Comparison of ENCODE assay signal across 8 cellular contexts in the genomic region with DNA sequence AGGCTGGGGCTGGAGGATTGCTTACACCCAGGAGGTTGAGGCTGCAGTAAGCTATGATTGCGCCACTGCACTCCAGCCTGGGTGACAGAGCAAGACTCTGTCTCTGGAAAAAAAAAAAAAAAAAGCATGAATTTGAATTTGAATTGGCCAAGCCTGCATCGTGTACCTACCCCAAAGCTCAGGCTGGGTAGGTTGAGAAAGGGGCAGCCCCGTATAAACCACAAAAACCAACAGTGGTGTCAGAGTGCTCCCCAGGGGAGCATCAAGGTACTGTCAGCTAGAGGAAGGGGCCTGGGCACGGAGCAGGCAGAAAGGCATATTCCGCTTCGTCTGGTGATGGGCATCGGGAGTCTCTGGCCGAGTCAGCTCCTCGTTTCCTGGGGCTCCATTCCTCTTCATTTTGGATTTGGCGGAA. TPM values are rescaled to one million over a fixed set of nuclear protein-coding genes. Genes with fewer than 3 reads are reported as not detected.
DNase-seq lines count a peak whose midpoint lies in the region; ATAC-seq and TF ChIP-seq lines count a peak whose summit lies in the region.

No MANE protein-coding gene starts in this region.

- DNase-seq in G401 (ENCODE audit: low spot score), result peak; percentile 64
- peak; percentile 40 for DNase-seq in GM23338 (ENCODE audit: low spot score)
- peak; percentile 45 to 54 (median 50) for DNase-seq in immature natural killer cell
- no peak for DNase-seq in trophoblast cell
- DNase-seq in MCF 10A (ENCODE audit: unreplicated experiment), result no peak
- no peak for DNase-seq in gastrocnemius medialis
- no peak for DNase-seq in NCI-H345 treated with DMSO at 0.1 percent for 48 hours (lab: John Stamatoyannopoulos, UW; ENCODE audit: unreplicated experiment)

- intact Hi-C loops in MCF 10A (cut with micrococcal nuclease), result no loop called here
- intact Hi-C loops in gastrocnemius medialis (cut with DNase I; ENCODE audit: low total_unique reads), result no loop called here

- peaks cover 1% of the 10 kb centered on the region for H3K79me1 ChIP-seq in trophoblast cell (ENCODE audit: low read length)

- no peaks in the 10 kb centered on the region for H3K9me2 ChIP-seq in GM23338 (ENCODE audit: insufficient read depth)

- ATAC-seq in GM23338 (peak; percentile 81), gastrocnemius medialis (no peak)
- ATAC-seq in activated CD4-positive, CD25-positive, alpha-beta regulatory T cell treated with anti-CD3 and anti-CD28 coated beads, Interleukin-2, amount 50 U/mL, for 24 hours, result peak; percentile 98 to 99

- H4K8ac ChIP-seq in trophoblast cell (ENCODE audit: low read depth, low read length), result no peak overlapping the region

- no TSS peak for BruUV-seq in MCF 10A (replicated peaks; lab: Mats Ljungman, UMichigan)

- no peak overlapping the region for H3K4ac ChIP-seq in trophoblast cell (ENCODE audit: low read depth, low read length)

- H3K27ac ChIP-seq in GM23338 (ENCODE audit: low read depth) (no peak overlapping the region), trophoblast cell (ENCODE audit: low read depth, low read length) (no peak overlapping the region), gastrocnemius medialis (no peak overlapping the region)

- no peak overlapping the region for H4K12ac ChIP-seq in trophoblast cell (ENCODE audit: low read depth, low read length)

- no peak overlapping the region for H3K4me2 ChIP-seq in GM23338
- H3K4me2 ChIP-seq in trophoblast cell (ENCODE audit: low read length), result no peak overlapping the region

- H3K36me3 Mint-ChIP-seq in GM23338 (ENCODE audit: low read depth), result no peaks in the 10 kb centered on the region
- H3K36me3 Mint-ChIP-seq in immature natural killer cell, result peaks cover 4 to 8% (median 7%) of the 10 kb centered on the region in 3 donors
- H3K36me3 Mint-ChIP-seq in MCF 10A (ENCODE audit: insufficient read depth, unreplicated experiment), result no peaks in the 10 kb centered on the region

- no peaks in the 10 kb centered on the region for H3K79me2 ChIP-seq in GM23338 (replicated peaks; ENCODE audit: insufficient read depth)
- no peaks in the 10 kb centered on the region for H3K79me2 ChIP-seq in trophoblast cell (ENCODE audit: control insufficient read depth, insufficient read depth, low read length, poor library complexity)

- no peak overlapping the region for H2AFZ ChIP-seq in GM23338
- no peak overlapping the region for H2AFZ ChIP-seq in trophoblast cell (ENCODE audit: insufficient read depth, low read length, poor library complexity)

- CTCF ChIA-PET in MCF 10A (lab: Yijun Ruan, JAX), result interaction anchor here (1.4 to 3.9 kb wide), 2 partner anchors 11 to 94 kb away, joined by 5 to 24 read pairs; no protein-coding TSS in a partner anchor

- no peak overlapping the region for H3K9ac ChIP-seq in trophoblast cell (ENCODE audit: low read length)

- H3K4me1 ChIP-seq in GM23338 (ENCODE audit: insufficient read depth) (no peaks in the 10 kb centered on the region), trophoblast cell (ENCODE audit: control insufficient read depth in 1 of 2, insufficient read depth in 2 of 2, low read length in 2 of 2) (peaks cover 4 to 5% of the 10 kb centered on the region in 2 experiments), gastrocnemius medialis (no peaks in the 10 kb centered on the region)

- H2AK5ac ChIP-seq in trophoblast cell (ENCODE audit: low read length), result no peak overlapping the region

- H3K23ac ChIP-seq in trophoblast cell (ENCODE audit: low read length), result no peak overlapping the region

- H3K27me3 Mint-ChIP-seq in GM23338 (ENCODE audit: insufficient read depth, low read depth, poor library complexity) (peaks cover 7% of the 10 kb centered on the region), immature natural killer cell (ENCODE audit: low read depth in 3 of 3) (peaks cover 0 to 2% (median 2%) of the 10 kb centered on the region in 3 donors), MCF 10A (ENCODE audit: insufficient read depth, unreplicated experiment) (no peaks in the 10 kb centered on the region)

- H3K9me3 ChIP-seq in trophoblast cell (ENCODE audit: insufficient read depth, low read depth, low read length), result no peaks in the 10 kb centered on the region
- no peaks in the 10 kb centered on the region for H3K9me3 ChIP-seq in gastrocnemius medialis

- no peaks in the 10 kb centered on the region for H3F3A ChIP-seq in GM23338 (replicated peaks; ENCODE audit: low read depth)

- H3K18ac ChIP-seq in trophoblast cell (ENCODE audit: low read length), result no peak overlapping the region

- H3K4me3 ChIP-seq in GM23338 (no peak overlapping the region), trophoblast cell (ENCODE audit: low read depth, low read length) (no peak overlapping the region), gastrocnemius medialis (no peak overlapping the region)

- in situ Hi-C loops in G401 (cut with HindIII; ENCODE audit: low sequenced_read_pairs), result no loop called here
- in situ Hi-C loops in gastrocnemius medialis (cut with MboI; ENCODE audit: low sequenced_read_pairs in 4 of 4), result no loop called here

- peak in 1 of 2 experiments; percentile 35; a peak in 3 of 4 replicates for TF ChIP-seq CTCF in GM23338 (conservative IDR thresholded peaks at IDR 0.05; ENCODE audit: low read depth in 2 of 2)
- TF ChIP-seq CTCF in MCF 10A (IDR thresholded peaks at IDR 0.05; ENCODE audit: unreplicated experiment), result no peak
- TF ChIP-seq CTCF in gastrocnemius medialis (IDR thresholded peaks at IDR 0.05 in 4 of 5, conservative IDR thresholded peaks at IDR 0.05 in 1 of 5), result no peak

- H3K14ac ChIP-seq in trophoblast cell (ENCODE audit: low read length), result no peak overlapping the region

- whole genome bisulfite sequencing in trophoblast cell (ENCODE audit: extremely low coverage, insufficient coverage, insufficient read length), result no CpG with 5 or more reads among the region's 10 CpGs

- H2BK120ac ChIP-seq in trophoblast cell (ENCODE audit: insufficient read depth, low read length, poor library complexity), result no peak overlapping the region

- no peaks in the 10 kb centered on the region for H3K4me1 Mint-ChIP-seq in GM23338
- peaks cover 64 to 67% of the 10 kb centered on the region in 2 donors for H3K4me1 Mint-ChIP-seq in immature natural killer cell
- H3K4me1 Mint-ChIP-seq in MCF 10A (ENCODE audit: insufficient read depth, unreplicated experiment), result no peaks in the 10 kb centered on the region

- no peaks in the 10 kb centered on the region for H3K9me3 Mint-ChIP-seq in GM23338
- H3K9me3 Mint-ChIP-seq in immature natural killer cell, result no peaks in the 10 kb centered on the region
- H3K9me3 Mint-ChIP-seq in MCF 10A (ENCODE audit: unreplicated experiment), result no peaks in the 10 kb centered on the region

- no peaks in the 10 kb centered on the region for H3K27me3 ChIP-seq in GM23338 (ENCODE audit: insufficient read depth)
- H3K27me3 ChIP-seq in trophoblast cell (ENCODE audit: insufficient read depth, low read length), result no peaks in the 10 kb centered on the region
- H3K27me3 ChIP-seq in gastrocnemius medialis, result peaks cover 0 to 5% (median 0%) of the 10 kb centered on the region in 3 donors

- H2BK5ac ChIP-seq in trophoblast cell (ENCODE audit: low read depth, low read length, poor library complexity), result no peak overlapping the region

- no peaks in the 10 kb centered on the region for H3K36me3 ChIP-seq in GM23338 (ENCODE audit: insufficient read depth)
- H3K36me3 ChIP-seq in trophoblast cell (ENCODE audit: control insufficient read depth in 1 of 2, insufficient read depth in 2 of 2, low read length in 2 of 2), result no peaks in the 10 kb centered on the region
- H3K36me3 ChIP-seq in gastrocnemius medialis, result no peaks in the 10 kb centered on the region

- no peaks in the 10 kb centered on the region for H4K20me1 ChIP-seq in GM23338 (replicated peaks; ENCODE audit: insufficient read depth)

- H3K27ac Mint-ChIP-seq in GM23338 (no peak overlapping the region), immature natural killer cell (peak overlapping the region; percentile 45 to 65 (median 54)), MCF 10A (ENCODE audit: low read depth, unreplicated experiment) (no peak overlapping the region)

- H3K4me3 Mint-ChIP-seq in GM23338 (no peak overlapping the region), immature natural killer cell (no peak overlapping the region), MCF 10A (ENCODE audit: unreplicated experiment) (no peak overlapping the region)

- H2BK12ac ChIP-seq in trophoblast cell (ENCODE audit: low read length), result no peak overlapping the region

- POLR2A ChIA-PET in MCF 10A (lab: Yijun Ruan, JAX), result interaction anchor here (0.6 kb wide), 1 partner anchor 210 kb away, joined by 3 read pairs; no protein-coding TSS in a partner anchor

- no peak overlapping the region for H4K91ac ChIP-seq in trophoblast cell (ENCODE audit: low read depth, low read length)

- TF ChIP-seq POLR2A in gastrocnemius medialis (IDR thresholded peaks at IDR 0.05), result no peak

TF ChIP-seq in GM23338, 12 proteins besides CTCF, POLR2A, EP300 and RAD21 (continues in another document):
- TF ChIP-seq, protein P1, sequence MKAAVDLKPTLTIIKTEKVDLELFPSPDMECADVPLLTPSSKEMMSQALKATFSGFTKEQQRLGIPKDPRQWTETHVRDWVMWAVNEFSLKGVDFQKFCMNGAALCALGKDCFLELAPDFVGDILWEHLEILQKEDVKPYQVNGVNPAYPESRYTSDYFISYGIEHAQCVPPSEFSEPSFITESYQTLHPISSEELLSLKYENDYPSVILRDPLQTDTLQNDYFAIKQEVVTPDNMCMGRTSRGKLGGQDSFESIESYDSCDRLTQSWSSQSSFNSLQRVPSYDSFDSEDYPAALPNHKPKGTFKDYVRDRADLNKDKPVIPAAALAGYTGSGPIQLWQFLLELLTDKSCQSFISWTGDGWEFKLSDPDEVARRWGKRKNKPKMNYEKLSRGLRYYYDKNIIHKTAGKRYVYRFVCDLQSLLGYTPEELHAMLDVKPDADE (IDR thresholded peaks at IDR 0.05), result no peak
- TF ChIP-seq JUNB (IDR thresholded peaks at IDR 0.05; ENCODE audit: unreplicated experiment) (no peak), STAT1 (IDR thresholded peaks at IDR 0.05; ENCODE audit: unreplicated experiment) (no peak), POLR2AphosphoS5 (IDR thresholded peaks at IDR 0.05; ENCODE audit: low read depth) (no peak), CREB1 (CRISPR knock-in tag; IDR thresholded peaks at IDR 0.05; ENCODE audit: low read depth) (no peak), ZNF331 (CRISPR knock-in tag; IDR thresholded peaks at IDR 0.05; ENCODE audit: low read depth) (no peak)

RNA-seq across cellular contexts. Expression of a gene that starts 40.9 kb away (rescaled TPM):
- total RNA-seq in G401 (2014; rRNA removed; shearing (Covaris generic)), result 1.9 and 6.0 TPM in 2 replicates
- total RNA-seq in GM23338 (2014; rRNA removed; shearing (Covaris generic)), result 40.3 and 46.1 TPM in 2 replicates
- polyA plus RNA-seq in GM23338 (2016; fragmentation: Nextera tagmentation; extraction: Ambion mirVana) (17.8 and 18.6 TPM in 2 replicates), immature natural killer cell (10 to 100 TPM in 1 of 3 donors, 1 to 10 TPM in 2; 2.5 to 28.9 (median 6.4) TPM)
- polyA plus RNA-seq in trophoblast cell (2013), result 9.9 and 11.1 TPM in 2 replicates
- total RNA-seq in MCF 10A (2022) (33.8 and 40.2 TPM in 2 replicates), gastrocnemius medialis (1 to 10 TPM in 3 of 4 donors, under 1 TPM in 1; 0.85 to 2.4 (median 1.5) TPM)

Comparison
In these comparisons a context has a peak if more than half of its experiments do, and no peak if none do; other contexts are left out.
1. DNase-seq: peak in G401 (single experiment), GM23338 (single experiment) and immature natural killer cell (3 of 3); none in trophoblast cell (0 of 2), MCF 10A (single experiment), gastrocnemius medialis (0 of 2) and NCI-H345 treated with DMSO at 0.1 percent for 48 hours (single experiment).
2. ATAC-seq: peak in GM23338 (single experiment) and activated CD4-positive, CD25-positive, alpha-beta regulatory T cell treated with anti-CD3 and anti-CD28 coated beads, Interleukin-2, amount 50 U/mL, for 24 hours (2 of 2); none in gastrocnemius medialis (0 of 2).
3. H3K27ac Mint-ChIP-seq: peak in immature natural killer cell (6 of 6); none in GM23338 (single experiment) and MCF 10A (single experiment).